ENCODE assay signal across 8 cellular contexts in genomic region chr6:116570856-116571682, GRCh38. TPM values are rescaled to one million over a fixed set of nuclear protein-coding genes. Genes with fewer than 3 reads are reported as not detected.
DNase-seq lines count a peak whose midpoint lies in the region; ATAC-seq and TF ChIP-seq lines count a peak whose summit lies in the region.

TSS of gene RWDD1 (plus strand) at chr6:116571504. CDS start at chr6:116571583, 79 bp downstream.

- H4K20me1 ChIP-seq in BLaER1 = peaks cover 24% of the 10 kb centered on the region

- peak within 1 kb of the TSS; percentile 93 for H3K27ac ChIP-seq in BLaER1
- H3K27ac ChIP-seq in colonic mucosa = peak within 1 kb of the TSS; percentile 89
- peak within 1 kb of the TSS; percentile 81 for H3K27ac ChIP-seq in layer of hippocampus (ENCODE audit: low read depth, low read length)

- H3K4me2 ChIP-seq in BLaER1 = peak within 1 kb of the TSS; percentile 85

- H3K27me3 ChIP-seq in BLaER1 = no peaks in the 10 kb centered on the region
- H3K27me3 ChIP-seq in colonic mucosa = no peaks in the 10 kb centered on the region
- no peaks in the 10 kb centered on the region for H3K27me3 ChIP-seq in layer of hippocampus (ENCODE audit: control insufficient read depth, insufficient read depth, low read length)

- H3K4me1 ChIP-seq in BLaER1 (peaks cover 42% of the 10 kb centered on the region), colonic mucosa (peaks cover 15% of the 10 kb centered on the region)

- intact Hi-C loops in colonic mucosa (cut with DNase I) = loop anchor here (5.0 kb wide), 1 partner anchor 294 kb away; the partner anchor contains the start of gene TSPYL1

- H3K36me3 ChIP-seq in BLaER1 (peaks cover 21% of the 10 kb centered on the region), colonic mucosa (no peaks in the 10 kb centered on the region)

- TF ChIP-seq CTCF in colonic mucosa (IDR thresholded peaks at IDR 0.05) = no peak

- H3K4me3 ChIP-seq in BLaER1 = peak within 1 kb of the TSS; percentile 79
- H3K4me3 ChIP-seq in colonic mucosa = peak within 1 kb of the TSS; percentile 87

- no peaks in the 10 kb centered on the region for H3K9me3 ChIP-seq in BLaER1
- no peaks in the 10 kb centered on the region for H3K9me3 ChIP-seq in colonic mucosa

- peak; percentile 95 for ATAC-seq in HG03460 (IDR thresholded peaks at IDR 0.05; ENCODE audit: unreplicated experiment)

- peak; percentile 83 for DNase-seq in GM19240 (ENCODE audit: insufficient read length, low spot score)
- DNase-seq in NCI-H526 (lab: John Stamatoyannopoulos, UW) = peak; percentile 96 to 99
- peak; percentile 99 for DNase-seq in activated CD4-positive, alpha-beta T cell treated with anti-CD3 and anti-CD28 coated beads for 48 hours
- peak; percentile 98 for DNase-seq in colonic mucosa
- peak; percentile 94 to 95 for DNase-seq in stimulated activated CD4-positive, alpha-beta T cell treated with anti-CD3 and anti-CD28 coated beads, Interleukin-1b, Interleukin-23, amount 100 ng/mL, for 4 hours (ENCODE audit: low read depth in 2 of 2)

- H3K9ac ChIP-seq in BLaER1 = peak within 1 kb of the TSS; percentile 97
- peak within 1 kb of the TSS; percentile 92 to 95 for H3K9ac ChIP-seq in colonic mucosa (ENCODE audit: low read depth in 2 of 2, low read length in 2 of 2)

RNA-seq across cellular contexts. Expression of gene RWDD1, which starts in this region (rescaled TPM):
- total RNA-seq in colonic mucosa = 10 to 100 TPM; 27.4 to 30.8 TPM

Comparison
In these comparisons a context has a peak if more than half of its experiments do, and no peak if none do; other contexts are left out.
1. Peak in every context shown above with its lines: DNase-seq, ATAC-seq, H3K4me3 ChIP-seq and H3K27ac ChIP-seq.